ENCODE assay signal across 14 cellular contexts in genomic region chr6:24738732-24739131, GRCh38.
"Had no signal": no experiment of that assay in that cellular context is flagged by ENCODE, and none has a peak within 500 bp of the region (broad histone marks: within the 10 kb centered on the region; RNA-seq: fewer than 3 reads in every experiment).

No MANE protein-coding gene starts in this region.

- ATAC-seq: activated T-cell treated with anti-CD3 and anti-CD28 coated beads, Interleukin-2, amount 50 U/mL, for 72 hours; gastroesophageal sphincter had no signal

- DNase-seq: activated CD4-positive, alpha-beta memory T cell treated with anti-CD3 and anti-CD28 coated beads for 36 hours; activated gamma-delta T cell treated with Interleukin-2 at 50 U/mL for 16 hours; activated naive CD8-positive, alpha-beta T cell treated with anti-CD3 and anti-CD28 coated beads for 36 hours; activated T-cell treated with anti-CD3 and anti-CD28 coated beads, Interleukin-2, amount 50 U/mL, for 72 hours; effector CD8-positive, alpha-beta T cell; kidney glomerular epithelial cell; stimulated activated CD4-positive, alpha-beta T cell treated with anti-CD3 and anti-CD28 coated beads, Interleukin-15, amount 100 ng/mL, for 24 hours; stimulated activated CD4-positive, alpha-beta T cell treated with anti-CD3 and anti-CD28 coated beads, Interleukin-4, amount 100 ng/mL, for 24 hours; T-helper 9 cell had no signal

- H3K4me3 ChIP-seq: cardiac muscle cell, gastroesophageal sphincter, thoracic aorta had no signal

- H3K27ac ChIP-seq: cardiac muscle cell, epithelial cell of prostate, gastroesophageal sphincter, parathyroid adenoma, thoracic aorta had no signal
